15 cellular contexts compared by ENCODE assay signal in genomic region chr1:109914587-109915240, GRCh38. TPM values are rescaled to one million over a fixed set of nuclear protein-coding genes. Genes with fewer than 3 reads are reported as not detected.
DNase-seq lines count a peak whose midpoint lies in the region; ATAC-seq, FAIRE-seq and TF ChIP-seq lines count a peak whose summit lies in the region.
"Had no signal": no experiment of that assay in that cellular context is flagged by ENCODE, and none has a peak within 500 bp of the region (broad histone marks: within the 10 kb centered on the region; RNA-seq: fewer than 3 reads in every experiment).

No MANE protein-coding gene starts in this region.

- SMC1A ChIA-PET in GM12878 (lab: Charles Lee; ENCODE audit: uncharacterized antibody, unreplicated experiment) = interaction anchor here (1.5 to 1.6 kb wide), 2 partner anchors 30 to 40 kb away, joined by 3 to 4 read pairs; no protein-coding TSS in a partner anchor

- H3K4me1 Mint-ChIP-seq in activated CD4-positive, alpha-beta T cell treated with anti-CD3 and anti-CD28 coated beads for 36 hours = peaks cover 28% of the 10 kb centered on the region

- H3K4me3 ChIP-seq in GM12878 (no peak overlapping the region; the same call in 1 of the 2 replicates), left ventricle myocardium inferior (peak overlapping the region; percentile 96), suprapubic skin (peak overlapping the region; percentile 79), uterus (no peak overlapping the region)
- H3K4me3 ChIP-seq: ascending aorta, SK-N-MC had no signal

- TF ChIP-seq RAD21 in GM12878 (IDR thresholded peaks at IDR 0.05; ENCODE audit: insufficient read depth, low read depth, low read length) = no peak

- intact Hi-C loops in activated CD4-positive, alpha-beta T cell treated with anti-CD3 and anti-CD28 coated beads for 36 hours (cut with DNase I, micrococcal nuclease) = loop anchor here in 1 of 2 experiments (5.0 kb wide), 1 partner anchor 122 kb away; no protein-coding TSS in a partner anchor
- intact Hi-C loops in GM12878 (cut with micrococcal nuclease; ENCODE audit: unreplicated experiment) (loop anchor here (5.0 kb wide), 2 partner anchors 68 to 137 kb away; partner anchors contain the start of gene AHCYL1), left ventricle myocardium inferior (cut with micrococcal nuclease) (loop anchor here (10.0 kb wide), 2 partner anchors 60 to 100 kb away; no protein-coding TSS in a partner anchor), uterus (cut with DNase I; ENCODE audit: low total_unique reads) (no loop called here)

- BruUV-seq in GM12878 (replicated peaks; lab: Mats Ljungman, UMichigan) = no TSS peak

- in situ Hi-C loops in GM12878 (cut with MboI) = no loop called here

- H3K36me3 ChIP-seq in GM12878 (ENCODE audit: control insufficient read depth in 2 of 2, insufficient read depth in 2 of 2, low read length in 1 of 2) (peaks cover 2 to 10% of the 10 kb centered on the region in 2 experiments), left ventricle myocardium inferior (peaks cover 52% of the 10 kb centered on the region), suprapubic skin (peaks cover 36% of the 10 kb centered on the region), uterus (no peaks in the 10 kb centered on the region)

- WGBS in GM12878 (ENCODE audit: insufficient coverage, insufficient replicate concordance, low lambda C conversion rate, missing lambda C conversion rate) = 76% methylated on average over 6 of the region's 6 CpGs
- WGBS in suprapubic skin = 45% methylated on average over 2 of the region's 6 CpGs

- peaks cover 2% of the 10 kb centered on the region for H3K27me3 Mint-ChIP-seq in activated CD4-positive, alpha-beta T cell treated with anti-CD3 and anti-CD28 coated beads for 36 hours

- peaks cover 45% of the 10 kb centered on the region for H3K79me2 ChIP-seq in GM12878 (ENCODE audit: control insufficient read depth, insufficient read depth, low read length)
- H3K79me2 ChIP-seq: parathyroid adenoma had no signal

- peak overlapping the region; percentile 61 for H3K4me2 ChIP-seq in GM12878 (ENCODE audit: control insufficient read depth, insufficient read depth)

- H3K4me1 ChIP-seq in GM12878 (ENCODE audit: control insufficient read depth, insufficient read depth, low read length) (peaks cover 4% of the 10 kb centered on the region), left ventricle myocardium inferior (peaks cover 83% of the 10 kb centered on the region), suprapubic skin (peaks cover 48% of the 10 kb centered on the region), uterus (peaks cover 0 to 20% of the 10 kb centered on the region in 2 donors)
- H3K4me1 ChIP-seq: parathyroid adenoma had no signal

- H2AFZ ChIP-seq in GM12878 (ENCODE audit: control insufficient read depth, low read depth, low read length) = no peak overlapping the region
- H2AFZ ChIP-seq: parathyroid adenoma had no signal

- H3K4me3 Mint-ChIP-seq in activated CD4-positive, alpha-beta T cell treated with anti-CD3 and anti-CD28 coated beads for 36 hours = no peak overlapping the region

- H3K9ac ChIP-seq in GM12878 (ENCODE audit: control insufficient read depth, insufficient read depth, low read length) = no peak overlapping the region
- H3K9ac ChIP-seq: parathyroid adenoma had no signal

- H3K27ac Mint-ChIP-seq in activated CD4-positive, alpha-beta T cell treated with anti-CD3 and anti-CD28 coated beads for 36 hours = peak overlapping the region; percentile 17

- RAD21 ChIA-PET in GM12878 (lab: Charles Lee; ENCODE audit: unreplicated experiment) = interaction anchor here (1.2 to 1.8 kb wide), 4 partner anchors 20 to 138 kb away, joined by 3 read pairs; no protein-coding TSS in a partner anchor

- TF ChIP-seq EP300 in GM12878 (IDR thresholded peaks at IDR 0.05; ENCODE audit: borderline replicate concordance in 1 of 2, control insufficient read depth in 1 of 2, low read depth in 2 of 2, low read length in 2 of 2) = no peak
- no peak for TF ChIP-seq EP300 in suprapubic skin (IDR thresholded peaks at IDR 0.05)

- DNase-seq in activated CD4-positive, alpha-beta T cell treated with anti-CD3 and anti-CD28 coated beads for 36 hours = no peak
- no peak for DNase-seq in activated CD4-positive, alpha-beta T cell treated with anti-CD3 and anti-CD28 coated beads, Interleukin-2, amount 50 U/mL, for 1 hour
- DNase-seq in GM12878 (ENCODE audit: low read depth, low spot score) = no peak
- no peak for DNase-seq in left ventricle myocardium inferior
- DNase-seq in suprapubic skin (ENCODE audit: low spot score in 2 of 2) = peak; percentile 88 to 92
- no peak for DNase-seq in GM10266 (ENCODE audit: extremely low spot score)
- no peak for DNase-seq in uterus
- DNase-seq: activated CD8-positive, alpha-beta memory T cell treated with anti-CD3 and anti-CD28 coated beads for 24 hours; kidney glomerular epithelial cell had no signal

- TF ChIP-seq CTCF in GM12878 (IDR thresholded peaks at IDR 0.05 in 2 of 3, conservative IDR thresholded peaks at IDR 0.05 in 1 of 3; ENCODE audit: control insufficient read depth in 2 of 3, extremely low read depth in 1 of 3, insufficient read depth in 1 of 3, low read depth in 3 of 3, low read length in 3 of 3) = no peak
- no peak for TF ChIP-seq CTCF in left ventricle myocardium inferior (IDR thresholded peaks at IDR 0.05; ENCODE audit: borderline replicate concordance)
- TF ChIP-seq CTCF in suprapubic skin (IDR thresholded peaks at IDR 0.05) = no peak
- TF ChIP-seq CTCF in GM10266 (IDR thresholded peaks at IDR 0.05; ENCODE audit: control insufficient read depth, insufficient read depth, low read depth, missing control alignments) = no peak
- no peak for TF ChIP-seq CTCF in uterus (IDR thresholded peaks at IDR 0.05)

- CTCF ChIA-PET in activated CD4-positive, alpha-beta T cell treated with anti-CD3 and anti-CD28 coated beads for 36 hours (lab: Charles Lee) = interaction anchor here (0.5 to 3.7 kb wide), 5 partner anchors 8 to 545 kb away, joined by 3 to 11 read pairs (median 3); partner anchors contain the start of gene AHCYL1
- CTCF ChIA-PET in GM12878 (lab: Yijun Ruan, JAX) = interaction anchor here (0.6 to 1.5 kb wide), 7 partner anchors 9 to 190 kb away, joined by 3 to 5 read pairs (median 4); partner anchors contain the start of gene AHCYL1

- H3K9me3 ChIP-seq in GM12878 (replicated peaks; ENCODE audit: control insufficient read depth, insufficient read depth, low read length) = no peaks in the 10 kb centered on the region
- H3K9me3 ChIP-seq in left ventricle myocardium inferior (replicated peaks) = no peaks in the 10 kb centered on the region
- H3K9me3 ChIP-seq in suprapubic skin = no peaks in the 10 kb centered on the region
- no peaks in the 10 kb centered on the region for H3K9me3 ChIP-seq in uterus
- H3K9me3 ChIP-seq: ascending aorta had no signal

- H3K9me3 Mint-ChIP-seq in activated CD4-positive, alpha-beta T cell treated with anti-CD3 and anti-CD28 coated beads for 36 hours (ENCODE audit: low read depth) = no peaks in the 10 kb centered on the region

- no peak overlapping the region for H3K27ac ChIP-seq in GM12878 (ENCODE audit: control insufficient read depth, insufficient read depth)
- peak overlapping the region; percentile 93 for H3K27ac ChIP-seq in left ventricle myocardium inferior (replicated peaks)
- peak overlapping the region; percentile 66 for H3K27ac ChIP-seq in suprapubic skin
- peak overlapping the region in 1 of 2 donors; percentile 90 for H3K27ac ChIP-seq in uterus
- H3K27ac ChIP-seq: parathyroid adenoma, SK-N-MC had no signal

- no peak for TF ChIP-seq POLR2A in GM12878 (IDR thresholded peaks at IDR 0.05; ENCODE audit: low read depth, low read length)
- no peak for TF ChIP-seq POLR2A in suprapubic skin (IDR thresholded peaks at IDR 0.05)
- TF ChIP-seq POLR2A in uterus (IDR thresholded peaks at IDR 0.05) = no peak

- ATAC-seq in activated CD4-positive, alpha-beta T cell treated with anti-CD3 and anti-CD28 coated beads for 36 hours = no peak
- ATAC-seq in GM12878 = no peak
- ATAC-seq in GM18519 (IDR thresholded peaks at IDR 0.05; ENCODE audit: low FRiP score, unreplicated experiment) = no peak

- H3K27me3 ChIP-seq in GM12878 (replicated peaks in 1 of 2; ENCODE audit: control insufficient read depth in 2 of 2, insufficient read depth in 2 of 2, low read length in 1 of 2) = no peaks in the 10 kb centered on the region
- H3K27me3 ChIP-seq in left ventricle myocardium inferior (ENCODE audit: low read depth) = no peaks in the 10 kb centered on the region
- no peaks in the 10 kb centered on the region for H3K27me3 ChIP-seq in suprapubic skin
- no peaks in the 10 kb centered on the region for H3K27me3 ChIP-seq in uterus
- H3K27me3 ChIP-seq: ascending aorta had no signal

- POLR2A ChIA-PET in activated CD4-positive, alpha-beta T cell treated with anti-CD3 and anti-CD28 coated beads for 36 hours (lab: Charles Lee) = no interaction called here
- POLR2A ChIA-PET in GM12878 (lab: Charles Lee) = no interaction called here

- no peaks in the 10 kb centered on the region; the same call in 1 of the 2 replicates for H4K20me1 ChIP-seq in GM12878 (ENCODE audit: control insufficient read depth, insufficient read depth)

- H3K36me3 Mint-ChIP-seq in activated CD4-positive, alpha-beta T cell treated with anti-CD3 and anti-CD28 coated beads for 36 hours (ENCODE audit: low read depth) = peaks cover 47% of the 10 kb centered on the region

- no peak for FAIRE-seq in GM12878 (lab: Jason Lieb, UNC)
- FAIRE-seq: G401.6, urothelium cell line had no signal

TF ChIP-seq in GM12878, 131 proteins besides CTCF, POLR2A, EP300 and RAD21 (continues in another document):
- TF ChIP-seq JUNB (IDR thresholded peaks at IDR 0.05) (no peak), BACH1 (IDR thresholded peaks at IDR 0.05; ENCODE audit: borderline replicate concordance) (no peak)

RNA-seq across cellular contexts. Expression of gene CSF1, which starts 4.1 kb away (rescaled TPM):
- total RNA-seq in activated CD4-positive, alpha-beta T cell treated with anti-CD3 and anti-CD28 coated beads for 36 hours = 10 to 100 TPM; 37.7 to 44.8 TPM
- total RNA-seq in GM12878 (2013; cell fraction: nucleolus; rRNA removed) = 20.4 and 22.4 TPM in 2 replicates
- total RNA-seq in GM12878 (2014; rRNA removed) = 12.6 and 13.6 TPM in 2 replicates
- 8.2 and 8.5 TPM in 2 replicates for total RNA-seq in GM12878 (2014; rRNA removed; fragmentation: Illumina TruSeq; extraction: Trizol)
- total RNA-seq in GM12878 (2021) = 30.7 and 31.5 TPM in 2 replicates
- polyA plus RNA-seq in GM12878 (2011; ENCODE audit: low read depth) = 3.8 TPM
- polyA plus RNA-seq in GM12878 (2011; rRNA removed) = 20.0 and 32.4 TPM in 2 replicates
- polyA plus RNA-seq in GM12878 (2011; cell fraction: cytosol; rRNA removed) = 24.3 and 31.2 TPM in 2 replicates
- polyA plus RNA-seq in GM12878 (2011; cell fraction: nucleus; rRNA removed) = 46.1 and 50.0 TPM in 2 replicates
- polyA plus RNA-seq in GM12878 (2012) = 9.1 and 14.2 TPM in 2 replicates
- polyA plus RNA-seq in GM12878 (2014; fragmentation: Illumina TruSeq; extraction: Trizol) = 7.9 and 12.4 TPM in 2 replicates
- polyA plus RNA-seq in GM12878 (2014; fragmentation: Nextera tagmentation; extraction: Ambion mirVana) = 1 to 10 TPM; 1.2 to 2.0 TPM
- 20.4 and 21.2 TPM in 2 replicates for polyA plus RNA-seq in GM12878 (2014; rRNA removed)
- polyA plus RNA-seq in GM12878 (2016; fragmentation: Nextera tagmentation; extraction: Ambion mirVana) = 10 to 100 TPM; 12.2 to 17.2 TPM
- 17.7 and 19.2 TPM in 2 replicates for polyA minus RNA-seq in GM12878 (2011; rRNA and poly(A)+ RNA removed)
- polyA minus RNA-seq in GM12878 (2011; cell fraction: cytosol; rRNA and poly(A)+ RNA removed) = 10.2 and 17.6 TPM in 2 replicates
- polyA minus RNA-seq in GM12878 (2011; cell fraction: nucleus; rRNA and poly(A)+ RNA removed) = 11.1 and 18.2 TPM in 2 replicates
- total RNA-seq in left ventricle myocardium inferior = 13.9 TPM
- total RNA-seq in suprapubic skin = 10 to 100 TPM; 12.6 to 39.1 (median 17.5) TPM
- total RNA-seq in uterus = 10 to 100 TPM; 19.8 to 48.2 (median 34.2) TPM

Comparison
In these comparisons a context has a peak if more than half of its experiments do, and no peak if none do; other contexts are left out.
1. DNase-seq: peak in suprapubic skin (2 of 2); none in activated CD4-positive, alpha-beta T cell treated with anti-CD3 and anti-CD28 coated beads for 36 hours (single experiment), activated CD4-positive, alpha-beta T cell treated with anti-CD3 and anti-CD28 coated beads, Interleukin-2, amount 50 U/mL, for 1 hour (single experiment), GM12878 (single experiment), left ventricle myocardium inferior (single experiment), GM10266 (single experiment) and uterus (0 of 2).
2. H3K4me3 ChIP-seq: peak in left ventricle myocardium inferior (single experiment) and suprapubic skin (single experiment); none in GM12878 (single experiment) and uterus (0 of 2).